8 cellular contexts compared by ENCODE assay signal in the genomic region with DNA sequence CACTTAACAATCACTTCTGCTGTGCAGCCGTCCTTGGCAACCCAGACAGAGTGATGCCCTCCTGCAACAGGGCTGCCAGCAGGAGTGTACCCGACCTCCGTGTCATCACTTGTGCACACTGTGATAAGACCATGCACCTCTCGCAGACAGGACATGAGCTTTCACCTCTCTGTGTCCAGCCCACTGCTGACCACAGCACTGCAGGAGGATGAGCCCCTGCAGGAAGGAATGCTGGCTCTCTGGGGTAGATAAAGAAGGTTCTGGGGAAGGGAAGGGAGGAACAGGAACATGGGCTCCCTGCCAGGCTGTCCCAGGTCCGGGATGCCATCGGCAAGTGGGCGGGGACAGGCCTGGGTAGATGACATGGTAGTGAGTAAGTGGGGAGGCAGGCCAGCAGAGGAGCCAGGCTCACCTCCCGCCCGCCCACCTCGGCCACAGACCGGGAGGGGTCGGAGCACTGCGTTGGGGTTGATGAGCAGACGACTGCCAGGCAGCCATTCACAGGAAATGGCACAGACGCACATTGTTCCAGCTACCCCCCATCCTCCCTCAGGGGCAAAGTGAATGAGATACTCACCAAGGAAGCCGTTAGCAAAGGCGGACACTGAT. TPM values are rescaled to one million over a fixed set of nuclear protein-coding genes. Genes with fewer than 3 reads are reported as not detected.
DNase-seq lines count a peak whose midpoint lies in the region; ATAC-seq and TF ChIP-seq lines count a peak whose summit lies in the region.

No MANE protein-coding gene starts in this region.

- no peak for TF ChIP-seq CTCF in ovary (IDR thresholded peaks at IDR 0.05)

- H3K27ac ChIP-seq in ovary = no peak overlapping the region

- peaks cover 13% of the 10 kb centered on the region for H3K4me1 ChIP-seq in ovary (ENCODE audit: insufficient read depth)

- H3K9me3 ChIP-seq in ovary = no peaks in the 10 kb centered on the region

- no peak for TF ChIP-seq EP300 in ovary (IDR thresholded peaks at IDR 0.05)

- H3K4me3 ChIP-seq in ovary = no peak overlapping the region

- no peaks in the 10 kb centered on the region for H3K27me3 ChIP-seq in ovary

- TF ChIP-seq POLR2A in ovary (IDR thresholded peaks at IDR 0.05) = no peak

- DNase-seq in H4 (ENCODE audit: low spot score) (peak; percentile 92), epidermal melanocyte (ENCODE audit: insufficient read length, low spot score) (peak; percentile 50), ovary (no peak), SKM-1 treated with dmso at 0.1 percent for 144 hours (lab: John Stamatoyannopoulos, UW; ENCODE audit: unreplicated experiment) (no peak), superior temporal gyrus (ENCODE audit: extremely low spot score) (no peak)
- peak; percentile 82 to 89 for DNase-seq in activated CD4-positive, alpha-beta T cell treated with anti-CD3 and anti-CD28 coated beads, Interleukin-2, amount 50 U/mL, for 4 hours
- peak; percentile 50 to 66 for DNase-seq in stimulated activated CD4-positive, alpha-beta T cell treated with anti-CD3 and anti-CD28 coated beads, Interleukin-1b, Interleukin-23, amount 100 ng/mL, for 1 hour (ENCODE audit: low read depth in 2 of 2)

- WGBS in ovary, 3 donors = 50 to 71% (median 66%) methylated on average over 17 of the region's 17 CpGs

- ATAC-seq in HG03025 (IDR thresholded peaks at IDR 0.05; ENCODE audit: low FRiP score, unreplicated experiment) = no peak

- no peaks in the 10 kb centered on the region for H3K36me3 ChIP-seq in ovary

- intact Hi-C loops in ovary (cut with DNase I) = no loop called here

RNA-seq across cellular contexts. Expression of a gene that starts 18.6 kb away (rescaled TPM):
- total RNA-seq in H4 (2014; rRNA removed; shearing (Covaris generic)) = 202 and 204 TPM in 2 replicates
- 100 to 1,000 TPM; 113 to 520 (median 431) TPM for total RNA-seq in ovary
- 100 to 1,000 TPM; 105 to 356 TPM for polyA plus RNA-seq in ovary

RNA-seq across cellular contexts. Expression of a gene that starts 54.5 kb away (rescaled TPM):
- 7.7 and 9.9 TPM in 2 replicates for total RNA-seq in H4 (2014; rRNA removed; shearing (Covaris generic))
- 10 to 100 TPM in 6 of 7 donors, 1 to 10 TPM in 1; 7.8 to 67.5 (median 30.7) TPM for total RNA-seq in ovary
- 10 to 100 TPM in 1 of 2 donors, 1 to 10 TPM in 1; 9.0 to 23.3 TPM for polyA plus RNA-seq in ovary

Comparison
In these comparisons a context has a peak if more than half of its experiments do, and no peak if none do; other contexts are left out.
1. DNase-seq: peak in H4 (single experiment), activated CD4-positive, alpha-beta T cell treated with anti-CD3 and anti-CD28 coated beads, Interleukin-2, amount 50 U/mL, for 4 hours (2 of 2), epidermal melanocyte (single experiment) and stimulated activated CD4-positive, alpha-beta T cell treated with anti-CD3 and anti-CD28 coated beads, Interleukin-1b, Interleukin-23, amount 100 ng/mL, for 1 hour (2 of 2); none in ovary (0 of 5), SKM-1 treated with dmso at 0.1 percent for 144 hours (single experiment) and superior temporal gyrus (single experiment).